ENCODE assay signal across 16 cellular contexts in the genomic region with DNA sequence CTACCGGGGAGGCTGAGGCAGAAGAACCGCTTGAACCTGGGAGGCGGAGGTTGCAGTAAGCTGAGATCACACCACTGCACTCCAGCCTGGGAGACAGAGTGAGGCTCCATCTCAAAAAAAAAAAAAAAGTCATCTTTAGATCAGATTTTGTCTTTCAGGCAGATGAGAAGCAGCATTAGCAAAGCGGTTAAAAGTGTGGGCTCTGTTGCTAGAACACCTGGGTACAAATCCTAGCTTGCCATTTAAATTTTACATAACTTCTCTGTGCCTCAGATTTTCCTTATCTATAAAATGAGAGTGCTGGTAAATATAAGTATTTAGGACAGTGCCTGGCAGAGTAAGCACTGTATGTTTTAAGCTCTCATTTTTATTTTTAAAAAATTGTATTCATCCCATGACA. TPM values are rescaled to one million over a fixed set of nuclear protein-coding genes. Genes with fewer than 3 reads are reported as not detected.
A peak's percentile ranks its signal among the peaks of the same experiment; 100 is the strongest.
DNase-seq lines count a peak whose midpoint lies in the region; ATAC-seq and TF ChIP-seq lines count a peak whose summit lies in the region.
"Had no signal": no experiment of that assay in that cellular context is flagged by ENCODE, and none has a peak within 500 bp of the region (broad histone marks: within the 10 kb centered on the region; RNA-seq: fewer than 3 reads in every experiment).

No MANE protein-coding gene starts in this region.

- H3K9me3 ChIP-seq in left ventricle myocardium inferior (replicated peaks) (no peaks in the 10 kb centered on the region), aorta (ENCODE audit: control insufficient read depth, low read length) (no peaks in the 10 kb centered on the region), tibial artery (no peaks in the 10 kb centered on the region)
- H3K9me3 ChIP-seq: BLaER1 had no signal

- H3K36me3 ChIP-seq in left ventricle myocardium inferior (peaks cover 39% of the 10 kb centered on the region), aorta (ENCODE audit: control insufficient read depth in 1 of 2, insufficient read depth in 2 of 2, low read length in 1 of 2) (peaks cover 0 to 3% of the 10 kb centered on the region in 2 donors), tibial artery (peaks cover 4 to 22% (median 16%) of the 10 kb centered on the region in 3 donors)

- H3K4me1 Mint-ChIP-seq in activated CD8-positive, alpha-beta memory T cell treated with anti-CD3 and anti-CD28 coated beads, Interleukin-2, amount 10 ng/mL, durations not matched to agents 7 days and 5 days: peaks cover 41% of the 10 kb centered on the region
- peaks cover 9% of the 10 kb centered on the region for H3K4me1 Mint-ChIP-seq in neural crest cell

- CTCF ChIA-PET in activated CD8-positive, alpha-beta memory T cell treated with anti-CD3 and anti-CD28 coated beads, Interleukin-2, amount 10 ng/mL, durations not matched to agents 7 days and 5 days (lab: Charles Lee): no interaction called here

- WGBS in aorta, 2 donors: 94 to 96% methylated on average over 4 of the region's 4 CpGs

- no peak for DNase-seq in activated CD8-positive, alpha-beta memory T cell treated with anti-CD3 and anti-CD28 coated beads, Interleukin-2, amount 10 ng/mL, durations not matched to agents 7 days and 5 days
- DNase-seq in activated CD8-positive, alpha-beta memory T cell treated with anti-CD3 and anti-CD28 coated beads, Interleukin-2, amount 50 U/mL, for 48 hours: no peak
- DNase-seq in left ventricle myocardium inferior (no peak), Right ventricle myocardium inferior (ENCODE audit: missing footprints) (no peak), neural crest cell (ENCODE audit: low read depth, low spot score) (no peak), aorta (no peak), tibial artery (no peak)
- DNase-seq: 8988T, AML-193, DMS79, GM23248, H7 had no signal

- H3K36me3 Mint-ChIP-seq in activated CD8-positive, alpha-beta memory T cell treated with anti-CD3 and anti-CD28 coated beads, Interleukin-2, amount 10 ng/mL, durations not matched to agents 7 days and 5 days: peaks cover 41% of the 10 kb centered on the region
- H3K36me3 Mint-ChIP-seq in neural crest cell (ENCODE audit: low read depth): no peaks in the 10 kb centered on the region

- ATAC-seq in activated CD8-positive, alpha-beta memory T cell treated with anti-CD3 and anti-CD28 coated beads, Interleukin-2, amount 10 ng/mL, durations not matched to agents 7 days and 5 days: no peak
- no peak for ATAC-seq in Right ventricle myocardium inferior
- ATAC-seq in aorta (ENCODE audit: low FRiP score): no peak
- no peak for ATAC-seq in GM18502 (IDR thresholded peaks at IDR 0.05; ENCODE audit: poor library complexity, unreplicated experiment)

- no peaks in the 10 kb centered on the region for H3K27me3 Mint-ChIP-seq in activated CD8-positive, alpha-beta memory T cell treated with anti-CD3 and anti-CD28 coated beads, Interleukin-2, amount 10 ng/mL, durations not matched to agents 7 days and 5 days
- no peaks in the 10 kb centered on the region for H3K27me3 Mint-ChIP-seq in neural crest cell (ENCODE audit: low read depth)

- H3K4me3 ChIP-seq in left ventricle myocardium inferior (no peak overlapping the region), aorta (ENCODE audit: low read length in 2 of 2) (no peak overlapping the region), tibial artery (no peak overlapping the region)
- H3K4me3 ChIP-seq: BLaER1, GM12878, GM23248 had no signal

- no peaks in the 10 kb centered on the region for H3K27me3 ChIP-seq in left ventricle myocardium inferior (ENCODE audit: low read depth)
- H3K27me3 ChIP-seq in aorta (ENCODE audit: control insufficient read depth in 1 of 2, insufficient read depth in 2 of 2, low read length in 1 of 2): no peaks in the 10 kb centered on the region
- no peaks in the 10 kb centered on the region for H3K27me3 ChIP-seq in tibial artery
- H3K27me3 ChIP-seq: BLaER1 had no signal

- H3K4me3 Mint-ChIP-seq in activated CD8-positive, alpha-beta memory T cell treated with anti-CD3 and anti-CD28 coated beads, Interleukin-2, amount 10 ng/mL, durations not matched to agents 7 days and 5 days: no peak overlapping the region
- no peak overlapping the region for H3K4me3 Mint-ChIP-seq in neural crest cell

- peaks cover 68% of the 10 kb centered on the region for H3K4me1 ChIP-seq in left ventricle myocardium inferior
- H3K4me1 ChIP-seq in aorta (ENCODE audit: control insufficient read depth in 1 of 2, insufficient read depth in 2 of 2, low read length in 2 of 2): no peaks in the 10 kb centered on the region
- H3K4me1 ChIP-seq in tibial artery: peaks cover 0 to 12% (median 3%) of the 10 kb centered on the region in 4 donors
- H3K4me1 ChIP-seq: BLaER1 had no signal

- H3K9me3 Mint-ChIP-seq in activated CD8-positive, alpha-beta memory T cell treated with anti-CD3 and anti-CD28 coated beads, Interleukin-2, amount 10 ng/mL, durations not matched to agents 7 days and 5 days (ENCODE audit: low read depth): no peaks in the 10 kb centered on the region
- H3K9me3 Mint-ChIP-seq in neural crest cell: no peaks in the 10 kb centered on the region

- peak overlapping the region; percentile 78 for H3K27ac ChIP-seq in left ventricle myocardium inferior (replicated peaks)
- no peak overlapping the region for H3K27ac ChIP-seq in aorta (ENCODE audit: low read depth in 1 of 2, low read length in 2 of 2)
- no peak overlapping the region for H3K27ac ChIP-seq in tibial artery
- H3K27ac ChIP-seq: BLaER1, GM23248 had no signal

- no peak for TF ChIP-seq CTCF in left ventricle myocardium inferior (IDR thresholded peaks at IDR 0.05; ENCODE audit: borderline replicate concordance)
- TF ChIP-seq CTCF in neural crest cell (conservative IDR thresholded peaks at IDR 0.05): no peak
- TF ChIP-seq CTCF in tibial artery (IDR thresholded peaks at IDR 0.05): no peak

- intact Hi-C loops in left ventricle myocardium inferior (cut with micrococcal nuclease) (no loop called here), Right ventricle myocardium inferior (cut with DNase I) (no loop called here), aorta (cut with DNase I) (no loop called here), tibial artery (cut with DNase I; ENCODE audit: low total_unique reads) (no loop called here)

- peak overlapping the region; percentile 11 for H3K27ac Mint-ChIP-seq in activated CD8-positive, alpha-beta memory T cell treated with anti-CD3 and anti-CD28 coated beads, Interleukin-2, amount 10 ng/mL, durations not matched to agents 7 days and 5 days
- peak overlapping the region; percentile 12 for H3K27ac Mint-ChIP-seq in neural crest cell (ENCODE audit: unreplicated experiment)

RNA-seq across cellular contexts. Expression of a gene that starts 8.2 kb away (rescaled TPM):
- total RNA-seq in activated CD8-positive, alpha-beta memory T cell treated with anti-CD3 and anti-CD28 coated beads, Interleukin-2, amount 10 ng/mL, durations not matched to agents 7 days and 5 days: 100 to 1,000 TPM in 1 of 2 experiments, 10 to 100 TPM in 1; 82.5 to 111 TPM
- total RNA-seq in left ventricle myocardium inferior (18.9 TPM), Right ventricle myocardium inferior (15.7 TPM), neural crest cell (89.2 and 93.5 TPM in 2 replicates), aorta (10 to 100 TPM; 35.6 TPM)
- polyA plus RNA-seq in aorta: 10 to 100 TPM; 12.1 to 21.3 TPM

RNA-seq across cellular contexts. Expression of a gene that starts 8.7 kb away (rescaled TPM):
- 10 to 100 TPM; 33.7 to 37.6 TPM for total RNA-seq in activated CD8-positive, alpha-beta memory T cell treated with anti-CD3 and anti-CD28 coated beads, Interleukin-2, amount 10 ng/mL, durations not matched to agents 7 days and 5 days
- 5.7 TPM for total RNA-seq in left ventricle myocardium inferior
- total RNA-seq in Right ventricle myocardium inferior: 7.0 TPM
- 27.0 and 29.1 TPM in 2 replicates for total RNA-seq in neural crest cell
- total RNA-seq in aorta: 10 to 100 TPM; 13.6 to 22.2 TPM
- 1 to 10 TPM; 1.5 to 2.0 TPM for polyA plus RNA-seq in aorta

RNA-seq across cellular contexts. Expression of a gene that starts 30.8 kb away (rescaled TPM):
- total RNA-seq in activated CD8-positive, alpha-beta memory T cell treated with anti-CD3 and anti-CD28 coated beads, Interleukin-2, amount 10 ng/mL, durations not matched to agents 7 days and 5 days: under 1 TPM; 0.30 to 0.53 TPM
- total RNA-seq in left ventricle myocardium inferior (0.99 TPM), Right ventricle myocardium inferior (0.43 TPM), neural crest cell (0.37 and 1.1 TPM in 2 replicates), aorta (1 to 10 TPM; 1.6 to 5.3 TPM)
- polyA plus RNA-seq in aorta: 1 to 10 TPM in 1 of 2 donors, under 1 TPM in 1; 0.25 to 1.2 TPM
- total RNA-seq: H7, HT-29 had no signal
